In the genomic region with DNA sequence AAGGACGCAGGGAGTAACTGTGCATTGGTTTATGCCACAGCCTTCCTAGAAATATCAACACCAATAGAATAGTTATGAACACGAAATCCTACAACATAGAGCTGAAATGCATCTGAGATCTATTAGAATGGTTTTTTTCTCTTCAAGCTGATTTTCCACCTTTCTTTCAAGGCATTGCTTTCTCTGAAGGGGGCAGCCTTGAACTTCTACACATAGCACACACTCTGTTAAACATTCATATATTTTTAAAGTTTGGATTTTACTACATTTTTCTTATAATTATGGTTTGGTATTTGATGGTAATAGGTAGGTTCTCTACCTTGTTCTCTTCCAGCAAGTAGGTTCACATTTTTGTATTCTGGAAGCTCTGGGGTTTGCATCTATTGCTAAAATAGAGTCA, we compare ENCODE assay signal across 23 cellular contexts.
"Had no signal": no experiment of that assay in that cellular context is flagged by ENCODE, and none has a peak within 500 bp of the region (broad histone marks: within the 10 kb centered on the region; RNA-seq: fewer than 3 reads in every experiment).

No MANE protein-coding gene starts in this region.

- H3K27ac Mint-ChIP-seq: activated CD4-positive, alpha-beta memory T cell treated with anti-CD3 and anti-CD28 coated beads for 36 hours; activated CD8-positive, alpha-beta memory T cell treated with anti-CD3 and anti-CD28 coated beads, Interleukin-2, amount 10 ng/mL, durations not matched to agents 7 days and 5 days; activated naive CD4-positive, alpha-beta T cell treated with anti-CD3 and anti-CD28 coated beads for 36 hours; activated naive CD8-positive, alpha-beta T cell treated with anti-CD3 and anti-CD28 coated beads, Interleukin-2, amount 50 U/mL, for 24 hours; activated T-helper 2 cell treated with anti-CD3 and anti-CD28 coated beads, Interferon-gamma antibody, Interleukin-2, Interleukin-4, amounts not matched to agents 10 μg/mL and 5 μg/mL and 100 μg/mL, durations not matched to agents 14 hours and 24 hours and 36 hours; mesothelial cell of epicardium; nephron progenitor cell; stimulated activated naive CD8-positive, alpha-beta T cell treated with anti-CD3 and anti-CD28 coated beads, Interleukin-15, amount 100 ng/mL, for 72 hours had no signal

- H3K4me3 ChIP-seq: breast epithelium, esophagus muscularis mucosa, gastroesophageal sphincter, lung, prostate gland, right lobe of liver, spleen, upper lobe of right lung had no signal

- H3K4me1 Mint-ChIP-seq: activated CD8-positive, alpha-beta memory T cell treated with anti-CD3 and anti-CD28 coated beads, Interleukin-2, amount 10 ng/mL, durations not matched to agents 7 days and 5 days; activated naive CD8-positive, alpha-beta T cell treated with anti-CD3 and anti-CD28 coated beads, Interleukin-2, amount 50 U/mL, for 24 hours; mesothelial cell of epicardium; nephron progenitor cell; stimulated activated naive CD8-positive, alpha-beta T cell treated with anti-CD3 and anti-CD28 coated beads, Interleukin-15, amount 100 ng/mL, for 72 hours had no signal

- H3K27me3 Mint-ChIP-seq: activated CD4-positive, alpha-beta memory T cell treated with anti-CD3 and anti-CD28 coated beads for 36 hours; activated CD8-positive, alpha-beta memory T cell treated with anti-CD3 and anti-CD28 coated beads, Interleukin-2, amount 10 ng/mL, durations not matched to agents 7 days and 5 days; activated naive CD8-positive, alpha-beta T cell treated with anti-CD3 and anti-CD28 coated beads, Interleukin-2, amount 50 U/mL, for 24 hours; stimulated activated naive CD8-positive, alpha-beta T cell treated with anti-CD3 and anti-CD28 coated beads, Interleukin-15, amount 100 ng/mL, for 72 hours had no signal

- ATAC-seq: activated CD8-positive, alpha-beta memory T cell treated with anti-CD3 and anti-CD28 coated beads, Interleukin-2, amount 10 ng/mL, durations not matched to agents 7 days and 5 days; activated naive CD8-positive, alpha-beta T cell treated with anti-CD3 and anti-CD28 coated beads, Interleukin-2, amount 50 U/mL, for 24 hours; gastroesophageal sphincter; right lobe of liver; stimulated activated naive CD8-positive, alpha-beta T cell treated with anti-CD3 and anti-CD28 coated beads, Interleukin-15, amount 100 ng/mL, for 72 hours; upper lobe of right lung had no signal

- H3K9me3 ChIP-seq: breast epithelium, prostate gland, right lobe of liver, upper lobe of right lung had no signal

- H3K4me3 Mint-ChIP-seq: activated CD4-positive, alpha-beta memory T cell treated with anti-CD3 and anti-CD28 coated beads for 36 hours; activated CD8-positive, alpha-beta memory T cell treated with anti-CD3 and anti-CD28 coated beads, Interleukin-2, amount 10 ng/mL, durations not matched to agents 7 days and 5 days; activated naive CD4-positive, alpha-beta T cell treated with anti-CD3 and anti-CD28 coated beads for 36 hours; activated naive CD8-positive, alpha-beta T cell treated with anti-CD3 and anti-CD28 coated beads, Interleukin-2, amount 50 U/mL, for 24 hours; mesothelial cell of epicardium; nephron progenitor cell; stimulated activated naive CD8-positive, alpha-beta T cell treated with anti-CD3 and anti-CD28 coated beads, Interleukin-15, amount 100 ng/mL, for 72 hours had no signal

- H3K36me3 ChIP-seq: breast epithelium, esophagus muscularis mucosa, gastroesophageal sphincter, prostate gland, right lobe of liver, spleen, upper lobe of right lung, WERI-Rb-1 had no signal

- H3K4me1 ChIP-seq: breast epithelium, esophagus muscularis mucosa, gastroesophageal sphincter, prostate gland, right lobe of liver, spleen, upper lobe of right lung had no signal

- DNase-seq: activated CD4-positive, alpha-beta memory T cell treated with anti-CD3 and anti-CD28 coated beads for 36 hours; activated CD8-positive, alpha-beta memory T cell treated with anti-CD3 and anti-CD28 coated beads, Interleukin-2, amount 10 ng/mL, durations not matched to agents 7 days and 5 days; activated naive CD4-positive, alpha-beta T cell treated with anti-CD3 and anti-CD28 coated beads for 36 hours; activated naive CD8-positive, alpha-beta T cell treated with anti-CD3 and anti-CD28 coated beads, Interleukin-2, amount 50 U/mL, for 24 hours; activated T-cell treated with anti-CD3 and anti-CD28 coated beads, Interleukin-2, amount 50 U/mL, for 1 hour; aorta; cerebellar nuclear complex; dermis blood vessel endothelial cell; islet precursor cell; nephron progenitor cell; occipital lobe; right lobe of liver; spleen; stimulated activated naive CD8-positive, alpha-beta T cell treated with anti-CD3 and anti-CD28 coated beads, Interleukin-15, amount 100 ng/mL, for 72 hours; upper lobe of right lung; WERI-Rb-1 had no signal

- H3K36me3 Mint-ChIP-seq: activated CD4-positive, alpha-beta memory T cell treated with anti-CD3 and anti-CD28 coated beads for 36 hours; activated CD8-positive, alpha-beta memory T cell treated with anti-CD3 and anti-CD28 coated beads, Interleukin-2, amount 10 ng/mL, durations not matched to agents 7 days and 5 days; mesothelial cell of epicardium had no signal

- H3K27me3 ChIP-seq: breast epithelium, esophagus muscularis mucosa, gastroesophageal sphincter, right lobe of liver, spleen, upper lobe of right lung had no signal

- H3K27ac ChIP-seq: breast epithelium, esophagus muscularis mucosa, gastroesophageal sphincter, prostate gland, right lobe of liver, spleen, upper lobe of right lung, WERI-Rb-1 had no signal
